ENCODE assay signal across 8 cellular contexts in the genomic region with DNA sequence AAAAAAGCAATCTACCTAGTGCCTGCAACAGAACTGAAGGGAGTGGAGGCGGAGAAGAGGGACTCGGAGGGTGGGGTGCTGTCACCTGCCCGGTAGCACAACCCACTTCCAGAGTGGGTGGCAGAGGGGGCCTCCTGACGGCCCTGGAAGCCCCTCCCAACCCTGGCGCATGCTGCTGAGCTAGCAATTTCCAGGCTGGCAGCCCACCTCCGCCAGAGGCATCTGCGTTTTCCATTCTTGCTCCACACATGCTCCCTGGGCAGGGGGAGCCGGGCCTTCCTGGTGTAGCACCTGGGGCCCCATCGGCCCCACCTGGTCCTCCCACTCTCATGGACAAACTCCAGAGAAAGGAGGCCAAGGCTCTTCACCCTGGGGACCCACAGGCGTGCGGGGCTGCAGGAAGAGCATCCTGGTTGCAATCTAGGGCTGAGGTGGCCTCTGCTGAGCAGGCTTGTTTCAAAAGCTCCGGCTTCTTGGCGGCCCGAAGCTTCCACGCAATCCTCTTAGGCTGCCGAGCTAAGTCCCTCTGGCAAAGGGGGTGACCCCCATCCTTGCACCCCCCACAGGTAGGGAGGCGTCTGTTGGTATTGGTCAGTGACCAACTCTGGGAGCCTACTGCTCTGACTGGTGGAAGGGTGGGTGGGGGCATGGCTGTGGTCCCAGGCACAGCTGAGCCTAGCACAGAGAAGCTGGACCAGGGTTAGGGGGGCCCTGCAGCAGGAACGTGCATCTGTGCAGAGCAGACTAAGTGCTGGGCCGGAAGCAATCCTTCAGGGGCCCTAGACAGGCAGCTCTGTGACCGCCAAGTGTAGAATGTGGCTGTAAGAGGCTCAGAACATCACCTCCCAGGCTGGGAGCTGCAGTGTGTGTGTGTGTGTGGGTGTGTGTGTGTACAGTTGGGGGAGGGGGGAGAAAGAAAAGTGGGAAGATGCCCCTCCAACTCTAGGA. TPM values are rescaled to one million over a fixed set of nuclear protein-coding genes. Genes with fewer than 3 reads are reported as not detected.
DNase-seq lines count a peak whose midpoint lies in the region; ATAC-seq, FAIRE-seq and TF ChIP-seq lines count a peak whose summit lies in the region.

No MANE protein-coding gene starts in this region.

- POLR2A ChIA-PET in activated CD8-positive, alpha-beta T cell treated with anti-CD3 and anti-CD28 coated beads, Interleukin-2, amount 10 ng/mL, durations not matched to agents 7 days and 5 days (lab: Charles Lee) = no interaction called here

- peak overlapping the region; percentile 80 for H3K4me3 Mint-ChIP-seq in activated CD8-positive, alpha-beta T cell treated with anti-CD3 and anti-CD28 coated beads, Interleukin-2, amount 10 ng/mL, durations not matched to agents 7 days and 5 days

- no peak overlapping the region for H3K27ac Mint-ChIP-seq in activated CD8-positive, alpha-beta T cell treated with anti-CD3 and anti-CD28 coated beads, Interleukin-2, amount 10 ng/mL, durations not matched to agents 7 days and 5 days

- CTCF ChIA-PET in activated CD8-positive, alpha-beta T cell treated with anti-CD3 and anti-CD28 coated beads, Interleukin-2, amount 10 ng/mL, durations not matched to agents 7 days and 5 days (lab: Charles Lee) = no interaction called here

- TF ChIP-seq CTCF in HFF-Myc (IDR thresholded peaks at IDR 0.05; ENCODE audit: low read depth, low read length, missing control alignments) (no peak), pancreas (IDR thresholded peaks at IDR 0.05) (no peak)

- no peaks in the 10 kb centered on the region for H3K9me3 ChIP-seq in pancreas

- peaks cover 10% of the 10 kb centered on the region for H3K27me3 Mint-ChIP-seq in activated CD8-positive, alpha-beta T cell treated with anti-CD3 and anti-CD28 coated beads, Interleukin-2, amount 10 ng/mL, durations not matched to agents 7 days and 5 days (ENCODE audit: low read depth)

- H3K4me3 ChIP-seq in HFF-Myc (replicated peaks; ENCODE audit: low read depth, low read length) = peak overlapping the region; percentile 74
- H3K4me3 ChIP-seq in pancreas = peak overlapping the region in 3 of 4 donors; percentile 10 to 96 (median 60)

- no peaks in the 10 kb centered on the region for H3K27me3 ChIP-seq in pancreas

- 63 to 69% methylated on average over 20 of the region's 20 CpGs for WGBS in pancreas, 2 donors

- H3K4me1 ChIP-seq in pancreas = peaks cover 0 to 17% (median 4%) of the 10 kb centered on the region in 3 donors

- H3K36me3 ChIP-seq in pancreas = no peaks in the 10 kb centered on the region

- peaks cover 28% of the 10 kb centered on the region for H3K4me1 Mint-ChIP-seq in activated CD8-positive, alpha-beta T cell treated with anti-CD3 and anti-CD28 coated beads, Interleukin-2, amount 10 ng/mL, durations not matched to agents 7 days and 5 days (ENCODE audit: low read depth)

- intact Hi-C loops in pancreas (cut with DNase I) = loop anchor here in 1 of 3 donors (5.0 kb wide), 1 partner anchor 89 kb away; no protein-coding TSS in a partner anchor

- no peaks in the 10 kb centered on the region for H3K36me3 Mint-ChIP-seq in activated CD8-positive, alpha-beta T cell treated with anti-CD3 and anti-CD28 coated beads, Interleukin-2, amount 10 ng/mL, durations not matched to agents 7 days and 5 days (ENCODE audit: low read depth)

- FAIRE-seq in pancreas (lab: Jason Lieb, UNC) = no peak

- no peaks in the 10 kb centered on the region for H3K9me3 Mint-ChIP-seq in activated CD8-positive, alpha-beta T cell treated with anti-CD3 and anti-CD28 coated beads, Interleukin-2, amount 10 ng/mL, durations not matched to agents 7 days and 5 days (ENCODE audit: insufficient read depth)

- ATAC-seq in activated CD8-positive, alpha-beta T cell treated with anti-CD3 and anti-CD28 coated beads, Interleukin-2, amount 10 ng/mL, durations not matched to agents 7 days and 5 days = no peak
- ATAC-seq in pancreas = no peak
- ATAC-seq in GM21619 (IDR thresholded peaks at IDR 0.05; ENCODE audit: unreplicated experiment) = no peak

- H3K27ac ChIP-seq in pancreas = no peak overlapping the region

- DNase-seq in HFF-Myc (ENCODE audit: extremely low read depth, low read depth) = no peak
- peak; percentile 45 for DNase-seq in activated CD8-positive, alpha-beta T cell treated with anti-CD3 and anti-CD28 coated beads, Interleukin-2, amount 10 ng/mL, durations not matched to agents 7 days and 5 days
- DNase-seq in germinal center (ENCODE audit: low spot score) = peak; percentile 1
- peak; percentile 9 to 66 (median 24) for DNase-seq in pancreas
- no peak for DNase-seq in LoVo (ENCODE audit: low spot score)
- no peak for DNase-seq in NCI-H2196 treated with DMSO at 0.1 percent for 48 hours (lab: John Stamatoyannopoulos, UW; ENCODE audit: unreplicated experiment)
- DNase-seq in amygdala (lab: John Stamatoyannopoulos, UW) = no peak

RNA-seq across cellular contexts. Expression of gene HS6ST1, which starts 2.6 kb away (rescaled TPM):
- 1 to 10 TPM; 7.1 to 8.1 TPM for total RNA-seq in activated CD8-positive, alpha-beta T cell treated with anti-CD3 and anti-CD28 coated beads, Interleukin-2, amount 10 ng/mL, durations not matched to agents 7 days and 5 days
- total RNA-seq in pancreas = 10 to 100 TPM; 20.7 to 47.8 (median 25.3) TPM
- polyA plus RNA-seq in pancreas = 10 to 100 TPM; 24.5 to 28.4 TPM

Comparison
In these comparisons a context has a peak if more than half of its experiments do, and no peak if none do; other contexts are left out.
1. DNase-seq: peak in activated CD8-positive, alpha-beta T cell treated with anti-CD3 and anti-CD28 coated beads, Interleukin-2, amount 10 ng/mL, durations not matched to agents 7 days and 5 days (single experiment), germinal center (single experiment) and pancreas (6 of 6); none in HFF-Myc (single experiment), LoVo (single experiment), NCI-H2196 treated with DMSO at 0.1 percent for 48 hours (single experiment) and amygdala (0 of 56).